ENCODE assay signal across 1 cellular context in genomic region chr4:20256381-20256881, GRCh38.
A peak's percentile ranks its signal among the peaks of the same experiment; 100 is the strongest.
TF ChIP-seq lines count a peak whose summit lies in the region.

No MANE protein-coding gene starts in this region.

TF ChIP-seq in HEK293, 187 proteins besides CTCF, POLR2A, EP300 and RAD21 (continued from another document):
- TF ChIP-seq ZBTB49 (tag by site-specific recombination; IDR thresholded peaks at IDR 0.05; ENCODE audit: low read depth) (no peak), ZNF155 (tag by site-specific recombination; IDR thresholded peaks at IDR 0.05) (no peak), ZNF24 (tag by site-specific recombination; IDR thresholded peaks at IDR 0.05) (no peak), MZF1 (tag by site-specific recombination; IDR thresholded peaks at IDR 0.05; ENCODE audit: borderline replicate concordance) (no peak), ZFP69B (tag by site-specific recombination; IDR thresholded peaks at IDR 0.05) (no peak), ZSCAN30 (tag by site-specific recombination; IDR thresholded peaks at IDR 0.05) (no peak), ZNF677 (tag by site-specific recombination; IDR thresholded peaks at IDR 0.05) (no peak), ZNF707 (tag by site-specific recombination; IDR thresholded peaks at IDR 0.05) (no peak), PRDM2 (tag by site-specific recombination; IDR thresholded peaks at IDR 0.05; ENCODE audit: borderline replicate concordance) (no peak), ZNF658 (tag by site-specific recombination; IDR thresholded peaks at IDR 0.05) (no peak), ZNF146 (tag by site-specific recombination; IDR thresholded peaks at IDR 0.05) (no peak), OSR2 (tag by site-specific recombination; IDR thresholded peaks at IDR 0.05) (no peak), PRDM6 (tag by site-specific recombination; IDR thresholded peaks at IDR 0.05) (peak; percentile 81), ZNF362 (tag by site-specific recombination; IDR thresholded peaks at IDR 0.05) (no peak), PRDM1 (tag by site-specific recombination; IDR thresholded peaks at IDR 0.05) (peak; percentile 64)
